In the genomic region with DNA sequence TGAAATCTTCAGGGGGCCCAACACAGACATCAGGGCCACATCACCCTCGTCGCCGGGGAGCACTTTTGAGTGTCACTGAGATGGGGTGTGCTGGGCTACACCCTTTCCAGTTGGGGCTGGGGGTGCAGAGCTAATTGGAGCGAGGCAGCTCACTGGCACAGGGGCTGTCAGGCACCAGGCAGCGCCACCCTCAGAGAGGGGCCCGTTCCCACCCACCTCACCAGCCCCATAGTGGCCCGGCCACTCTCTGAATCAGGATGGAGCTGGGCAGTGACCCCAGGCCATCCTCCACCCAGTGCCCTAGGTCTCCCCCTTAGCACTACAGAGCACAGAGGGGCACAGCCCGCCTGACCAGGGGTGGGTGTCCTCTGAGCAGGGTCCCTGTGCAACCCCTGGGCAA, we compare ENCODE assay signal across 8 cellular contexts.
"Had no signal": no experiment of that assay in that cellular context is flagged by ENCODE, and none has a peak within 500 bp of the region (broad histone marks: within the 10 kb centered on the region; RNA-seq: fewer than 3 reads in every experiment).

No MANE protein-coding gene starts in this region.

- H3K4me3 ChIP-seq: GM12878 had no signal

- ATAC-seq: GM12878 had no signal

- DNase-seq: GDM1, GF-D8 had no signal

- FAIRE-seq: G401.6, GM12878, GM12891, GM12892, GM18507, GM19239 had no signal
